Comparison of ENCODE assay signal across 1 cellular context in the genomic region with DNA sequence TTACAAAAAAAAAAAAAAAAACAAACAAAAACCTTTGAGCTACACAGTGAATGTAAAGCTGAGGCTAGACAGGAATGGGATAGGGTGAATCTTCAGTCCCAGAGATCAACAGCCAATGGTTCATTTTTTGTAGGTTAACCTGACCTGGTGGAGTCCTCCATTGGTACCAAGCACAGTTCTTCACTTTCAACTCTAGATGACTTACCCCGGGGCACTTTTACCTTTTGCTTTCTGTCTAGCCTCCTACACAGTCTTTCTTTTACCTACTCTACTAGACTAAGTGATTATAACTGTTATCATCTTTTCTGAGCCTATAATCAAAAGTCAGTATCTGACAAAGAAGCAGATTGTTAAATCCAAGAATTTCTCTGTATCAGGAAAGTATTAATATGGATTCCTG.
TF ChIP-seq lines count a peak whose summit lies in the region.

No MANE protein-coding gene starts in this region.

TF ChIP-seq in endothelial cell of umbilical vein, 7 proteins besides CTCF, POLR2A, EP300 and RAD21:
- TF ChIP-seq, protein P1, sequence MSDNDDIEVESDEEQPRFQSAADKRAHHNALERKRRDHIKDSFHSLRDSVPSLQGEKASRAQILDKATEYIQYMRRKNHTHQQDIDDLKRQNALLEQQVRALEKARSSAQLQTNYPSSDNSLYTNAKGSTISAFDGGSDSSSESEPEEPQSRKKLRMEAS (IDR thresholded peaks at IDR 0.05; ENCODE audit: insufficient read depth, insufficient read length): no peak
- TF ChIP-seq POLR2AphosphoS5 (IDR thresholded peaks at IDR 0.05; ENCODE audit: insufficient read depth, low read depth, low read length) (no peak), GATA2 (IDR thresholded peaks at IDR 0.05; ENCODE audit: insufficient read depth, insufficient read length, low read depth, low read length) (no peak), JUN (IDR thresholded peaks at IDR 0.05; ENCODE audit: borderline replicate concordance, insufficient read depth, insufficient read length, low read depth) (no peak), MYC (IDR thresholded peaks at IDR 0.05; ENCODE audit: low read depth, low read length) (no peak), EZH2 (IDR thresholded peaks at IDR 0.05; ENCODE audit: borderline replicate concordance, low read depth, low read length, severe bottlenecking) (no peak), FOS (IDR thresholded peaks at IDR 0.05; ENCODE audit: borderline replicate concordance, insufficient read depth, low read length) (no peak)
